15 cellular contexts compared by ENCODE assay signal in the genomic region with DNA sequence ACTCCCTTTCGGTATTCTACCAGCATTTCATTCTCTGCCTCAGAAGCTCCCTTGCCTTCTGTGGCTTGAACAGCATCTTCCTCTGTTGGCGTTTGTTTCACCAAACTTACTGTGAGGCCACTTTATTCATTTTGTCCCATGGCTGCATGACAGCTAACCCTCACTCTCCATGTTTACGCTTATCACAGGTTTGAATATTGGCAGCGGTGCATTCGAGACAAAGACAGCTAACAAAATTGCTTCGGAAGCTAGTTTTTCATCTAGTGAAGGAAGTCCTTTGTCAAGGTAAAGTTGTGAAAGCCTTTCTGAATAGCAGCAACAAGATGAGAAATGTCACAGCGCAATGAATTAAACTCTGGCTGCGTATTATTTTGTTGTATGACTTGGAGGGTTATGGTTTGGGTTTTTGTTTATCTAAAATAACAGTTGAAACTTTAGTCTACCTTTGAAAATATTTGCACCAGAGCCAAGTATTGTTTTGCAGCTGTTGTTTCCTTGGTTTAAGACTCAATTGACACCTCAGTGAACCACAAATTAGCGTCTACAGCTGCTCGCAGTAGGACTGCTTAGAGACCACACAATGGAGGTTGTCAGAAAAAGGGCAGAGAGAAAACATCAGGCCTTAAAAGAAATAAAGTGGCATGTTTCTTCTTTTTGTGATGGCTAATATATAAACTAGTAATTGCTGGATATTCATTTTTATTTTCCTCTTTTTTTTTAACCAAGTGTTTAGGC.
A peak's percentile ranks its signal among the peaks of the same experiment; 100 is the strongest.
DNase-seq lines count a peak whose midpoint lies in the region; ATAC-seq, FAIRE-seq and TF ChIP-seq lines count a peak whose summit lies in the region.
"Had no signal": no experiment of that assay in that cellular context is flagged by ENCODE, and none has a peak within 500 bp of the region (broad histone marks: within the 10 kb centered on the region; RNA-seq: fewer than 3 reads in every experiment).

No MANE protein-coding gene starts in this region.

- H2AK5ac ChIP-seq in H1 (ENCODE audit: low read depth, low read length) = no peak overlapping the region

- H3K27me3 Mint-ChIP-seq in type B pancreatic cell = peaks cover 5% of the 10 kb centered on the region
- H3K27me3 Mint-ChIP-seq: CD8-positive, alpha-beta memory T cell; IgD-negative memory B cell had no signal

- H3K4ac ChIP-seq in H1 (replicated peaks; ENCODE audit: insufficient read length, low read depth, low read length) = no peak overlapping the region

- H2BK20ac ChIP-seq in H1 (ENCODE audit: low read length) = 0 out of 2 replicates have a peak overlapping the region, but pooled peaks have one; percentile 4

- H3K27ac ChIP-seq in HUES64 (ENCODE audit: low read depth, low read length) (peak overlapping the region; percentile 9; the same call in 1 of the 2 replicates), H1 (ENCODE audit: low read depth, low read length) (no peak overlapping the region), substantia nigra (ENCODE audit: low read depth, low read length, poor library complexity, severe bottlenecking) (peak overlapping the region; percentile 51), coronary artery (no peak overlapping the region)
- H3K27ac ChIP-seq: BLaER1 had no signal

- no peak overlapping the region for H2BK12ac ChIP-seq in H1 (ENCODE audit: low read depth, low read length)

- H3K36me3 ChIP-seq in HUES64 (ENCODE audit: insufficient read depth, low read length) (peaks cover 16% of the 10 kb centered on the region), H1 (ENCODE audit: control insufficient read depth in 2 of 4, insufficient read depth in 4 of 4, low read length in 3 of 4) (peaks cover 0 to 20% (median 9%) of the 10 kb centered on the region in 4 experiments; a peak in 5 of 8 replicates)

- no peak overlapping the region for H3K9ac ChIP-seq in HUES64 (ENCODE audit: low read depth, low read length)
- no peak overlapping the region for H3K9ac ChIP-seq in H1 (replicated peaks in 1 of 4; ENCODE audit: extremely low read depth in 1 of 4, low read depth in 3 of 4, low read length in 3 of 4)
- H3K9ac ChIP-seq: BLaER1 had no signal

- H4K20me1 ChIP-seq in H1 (replicated peaks in 1 of 2; ENCODE audit: control insufficient read depth in 1 of 2, insufficient read depth in 2 of 2, low read length in 2 of 2) = no peaks in the 10 kb centered on the region
- H4K20me1 ChIP-seq: BLaER1 had no signal

- H2BK15ac ChIP-seq in H1 (ENCODE audit: low read length) = no peak overlapping the region

- no peak overlapping the region for H2AFZ ChIP-seq in H1 (ENCODE audit: low read length)

- no peak overlapping the region for H3K4me3 Mint-ChIP-seq in type B pancreatic cell
- H3K4me3 Mint-ChIP-seq: H9, IgD-negative memory B cell had no signal

- WGBS in HUES64 = 73% methylated on average over 10 of the region's 10 CpGs
- 78% methylated on average over 10 of the region's 10 CpGs; no CpG with 5 or more reads in 1 of the 2 experiments for WGBS in H1 (ENCODE audit: extremely low coverage in 1 of 2, insufficient coverage in 1 of 2, insufficient read length in 1 of 2, insufficient replicate concordance in 2 of 2, low coverage in 1 of 2, low lambda C conversion rate in 2 of 2, missing lambda C conversion rate in 1 of 2), 2 experiments

- H4K5ac ChIP-seq in H1 (ENCODE audit: insufficient read length, low read depth, low read length) = no peak overlapping the region

- H4K8ac ChIP-seq in H1 (ENCODE audit: extremely low read depth, insufficient read depth, low read length) = no peak overlapping the region

- no peak overlapping the region for H3K14ac ChIP-seq in H1 (ENCODE audit: insufficient read length)

- peak overlapping the region in 1 of 2 experiments; percentile 23; a peak in 1 of 4 replicates for H3K4me2 ChIP-seq in H1 (ENCODE audit: insufficient read depth in 1 of 2, low read depth in 2 of 2, low read length in 2 of 2)
- H3K4me2 ChIP-seq: BLaER1 had no signal

- TF ChIP-seq EP300 in H1 (IDR thresholded peaks at IDR 0.05; ENCODE audit: borderline replicate concordance in 1 of 2, low read depth in 2 of 2, low read length in 2 of 2) = no peak

- no peaks in the 10 kb centered on the region for H3K23me2 ChIP-seq in H1 (ENCODE audit: low read depth, low read length)

- no peak for TF ChIP-seq POLR2A in H1 (IDR thresholded peaks at IDR 0.05; ENCODE audit: control extremely low read depth in 1 of 2, low read depth in 2 of 2, low read length in 2 of 2)

- peaks cover 4% of the 10 kb centered on the region for H3K36me3 Mint-ChIP-seq in type B pancreatic cell
- H3K36me3 Mint-ChIP-seq: IgD-negative memory B cell had no signal

- H3K18ac ChIP-seq in H1 (ENCODE audit: extremely low read depth, low read length) = no peak overlapping the region

- H3K4me1 ChIP-seq in HUES64 (ENCODE audit: insufficient read depth, low read length) (peaks cover 39% of the 10 kb centered on the region), H1 (replicated peaks in 1 of 4; ENCODE audit: control insufficient read depth in 3 of 4, insufficient read depth in 4 of 4, low read length in 3 of 4) (peaks cover 0 to 20% (median 10%) of the 10 kb centered on the region in 4 experiments; a peak in 3 of 7 replicates)
- H3K4me1 ChIP-seq: BLaER1 had no signal

- no peak overlapping the region for H2BK5ac ChIP-seq in H1 (ENCODE audit: low read depth, low read length)

- CTCF ChIA-PET in H1 (lab: Charles Lee; ENCODE audit: partially characterized antibody) = interaction anchor here (0.6 to 1.4 kb wide), 3 partner anchors 131 to 271 kb away, joined by 3 to 6 read pairs (median 3); no protein-coding TSS in a partner anchor

- no peak overlapping the region for H4K91ac ChIP-seq in H1 (replicated peaks; ENCODE audit: insufficient read length, low read length)

- H3K79me2 ChIP-seq in H1 (ENCODE audit: control insufficient read depth in 1 of 2, insufficient read depth in 2 of 2, low read length in 2 of 2) = no peaks in the 10 kb centered on the region

- POLR2A ChIA-PET in H1 (lab: Charles Lee; ENCODE audit: partially characterized antibody) = no interaction called here

- no peak for ATAC-seq in GM18519 (IDR thresholded peaks at IDR 0.05; ENCODE audit: low FRiP score, unreplicated experiment)

- H3K4me3 ChIP-seq in HUES64 (ENCODE audit: low read length) = no peak overlapping the region
- H3K4me3 ChIP-seq in H1 (ENCODE audit: extremely low read depth in 1 of 4, insufficient read depth in 2 of 4, low read depth in 3 of 4, low read length in 4 of 4) = no peak overlapping the region
- no peak overlapping the region for H3K4me3 ChIP-seq in coronary artery
- H3K4me3 ChIP-seq: BLaER1 had no signal

- TF ChIP-seq RAD21 in H1 (IDR thresholded peaks at IDR 0.05 in 1 of 2, conservative IDR thresholded peaks at IDR 0.05 in 1 of 2; ENCODE audit: low read depth in 2 of 2, low read length in 2 of 2) = no peak

- no peaks in the 10 kb centered on the region for H3K9me3 Mint-ChIP-seq in type B pancreatic cell
- H3K9me3 Mint-ChIP-seq: CD8-positive, alpha-beta memory T cell; H9; IgD-negative memory B cell had no signal

- DNase-seq in NCI-H748 treated with DMSO at 0.1 percent for 48 hours (lab: John Stamatoyannopoulos, UW) (peak; percentile 81), H1 (ENCODE audit: low read depth in 1 of 2, low spot score in 2 of 2) (no peak), substantia nigra (lab: John Stamatoyannopoulos, UW) (peak in 4 of 49 donors; percentile 13 to 22 (median 14)), coronary artery (ENCODE audit: low spot score) (no peak), type B pancreatic cell (ENCODE audit: extremely low spot score, unreplicated experiment) (no peak)
- DNase-seq: CD8-positive, alpha-beta memory T cell; DMS 273 treated with DMSO at 0.1 percent for 48 hours; H9; NCI-H1436; NCI-H446; SHP77 treated with DMSO at 0.1 percent for 48 hours had no signal

- peaks cover 4% of the 10 kb centered on the region for H3K4me1 Mint-ChIP-seq in type B pancreatic cell (ENCODE audit: unreplicated experiment)

- no peaks in the 10 kb centered on the region for H3K9me3 ChIP-seq in HUES64 (ENCODE audit: insufficient read depth, low read depth, low read length)
- no peaks in the 10 kb centered on the region for H3K9me3 ChIP-seq in H1 (ENCODE audit: insufficient read depth in 2 of 2, low read depth in 1 of 2, low read length in 1 of 2)
- H3K9me3 ChIP-seq: BLaER1 had no signal

- H3K27me3 ChIP-seq in HUES64 (ENCODE audit: insufficient read depth, low read length) = no peaks in the 10 kb centered on the region
- no peaks in the 10 kb centered on the region for H3K27me3 ChIP-seq in H1 (replicated peaks in 1 of 4; ENCODE audit: control insufficient read depth in 3 of 4, extremely low read depth in 1 of 4, insufficient read depth in 3 of 4, low read length in 3 of 4)
- H3K27me3 ChIP-seq: BLaER1 had no signal

- H3K27ac Mint-ChIP-seq in type B pancreatic cell = no peak overlapping the region
- H3K27ac Mint-ChIP-seq: IgD-negative memory B cell had no signal

- H3K79me1 ChIP-seq in H1 (ENCODE audit: low read depth, low read length) = no peaks in the 10 kb centered on the region; the same call in 1 of the 2 replicates

- H3K56ac ChIP-seq in H1 (replicated peaks; ENCODE audit: insufficient read length, low read depth, low read length) = no peak overlapping the region

- FAIRE-seq in H1 (lab: Jason Lieb, UNC) = peak; percentile 7

- no peak overlapping the region for H3K23ac ChIP-seq in H1 (ENCODE audit: insufficient read length)

- H2BK120ac ChIP-seq in H1 (replicated peaks; ENCODE audit: low read depth, low read length) = no peak overlapping the region

- TF ChIP-seq CTCF in H1 (IDR thresholded peaks at IDR 0.05; ENCODE audit: control extremely low read depth in 1 of 3, insufficient read depth in 1 of 3, low read depth in 1 of 3, low read length in 3 of 3) (no peak), coronary artery (IDR thresholded peaks at IDR 0.05) (no peak), type B pancreatic cell (conservative IDR thresholded peaks at IDR 0.05) (no peak)

TF ChIP-seq in H1, 55 proteins besides CTCF, POLR2A, EP300 and RAD21 (continues in another document):
- no peak for TF ChIP-seq MAFK (IDR thresholded peaks at IDR 0.05; ENCODE audit: low read depth, low read length)
- no peak for TF ChIP-seq SP2 (IDR thresholded peaks at IDR 0.05; ENCODE audit: low read length)
- no peak for TF ChIP-seq NANOG (IDR thresholded peaks at IDR 0.05; ENCODE audit: insufficient read depth, low read depth, low read length, poor library complexity, severe bottlenecking)
- no peak for TF ChIP-seq RFX5 (IDR thresholded peaks at IDR 0.05; ENCODE audit: borderline replicate concordance, low read depth, low read length)
- no peak for TF ChIP-seq CHD1 (IDR thresholded peaks at IDR 0.05; ENCODE audit: low read depth, low read length)
- no peak for TF ChIP-seq RBBP5 (IDR thresholded peaks at IDR 0.05; ENCODE audit: borderline replicate concordance, low read depth, low read length)
- no peak for TF ChIP-seq SIN3A (conservative IDR thresholded peaks at IDR 0.05 in 1 of 2, IDR thresholded peaks at IDR 0.05 in 1 of 2; ENCODE audit: low read depth in 1 of 2, low read length in 2 of 2)
- no peak for TF ChIP-seq CHD2 (IDR thresholded peaks at IDR 0.05; ENCODE audit: low read length)
- no peak for TF ChIP-seq SAP30 (IDR thresholded peaks at IDR 0.05; ENCODE audit: insufficient read depth, insufficient replicate concordance, low read length)
- TF ChIP-seq EZH2 (IDR thresholded peaks at IDR 0.05; ENCODE audit: low read depth, low read length, severe bottlenecking) = no peak
- TF ChIP-seq BRCA1 (IDR thresholded peaks at IDR 0.05; ENCODE audit: low read depth, low read length) = no peak

Comparison
In these comparisons a context has a peak if more than half of its experiments do, and no peak if none do; other contexts are left out.
1. H3K27ac ChIP-seq: peak in HUES64 (single experiment) and substantia nigra (single experiment); none in H1 (single experiment) and coronary artery (0 of 2).